In genomic region chr12:124952801-124953200, GRCh38 we compare ENCODE assay signal across 19 cellular contexts. TPM values are rescaled to one million over a fixed set of nuclear protein-coding genes. Genes with fewer than 3 reads are reported as not detected.
DNase-seq lines count a peak whose midpoint lies in the region; ATAC-seq, FAIRE-seq and TF ChIP-seq lines count a peak whose summit lies in the region.
"Had no signal": no experiment of that assay in that cellular context is flagged by ENCODE, and none has a peak within 500 bp of the region (broad histone marks: within the 10 kb centered on the region; RNA-seq: fewer than 3 reads in every experiment).

No MANE protein-coding gene starts in this region.

- ATAC-seq in SK-N-SH treated with all-trans-retinoic acid at 6 μM for 48 hours (no peak), PC-3 (peak; percentile 16; the same call in 1 of the 2 replicates), GM21390 (IDR thresholded peaks at IDR 0.05; ENCODE audit: unreplicated experiment) (no peak)
- ATAC-seq: CD8-positive, alpha-beta T cell; T-cell had no signal

- BruUV-seq in PC-3 (replicated peaks; lab: Mats Ljungman, UMichigan), result no TSS peak

- H3K4me3 ChIP-seq in SK-N-SH (ENCODE audit: low read depth in 2 of 2, low read length in 1 of 2) (no peak overlapping the region), PC-3 (ENCODE audit: low read length) (no peak overlapping the region)

- H3K4me2 ChIP-seq in SK-N-SH, result no peak overlapping the region
- H3K4me2 ChIP-seq in PC-3 (ENCODE audit: low read length), result no peak overlapping the region

- peak; percentile 18 for DNase-seq in SK-N-SH
- peak; percentile 4 for DNase-seq in D721Med (ENCODE audit: insufficient read length, low spot score)
- DNase-seq in PC-3, result no peak
- peak; percentile 25 for DNase-seq in kidney tubule cell (ENCODE audit: low spot score)
- DNase-seq in NCI-H1436 (lab: John Stamatoyannopoulos, UW), result no peak
- DNase-seq in putamen (ENCODE audit: low spot score), result no peak
- DNase-seq: BE2C; CD8-positive, alpha-beta T cell; MV-4-11; NCI-H1417 treated with DMSO at 0.1 percent for 48 hours; NCI-H2029; NCI-H2171; NCI-H446; NK-92 treated with Interleukin-12 subunit alpha and Interleukin-12 subunit beta, amount 100 ng/mL, for 24 hours; T-cell had no signal

- no peak for TF ChIP-seq RAD21 in SK-N-SH (IDR thresholded peaks at IDR 0.05; ENCODE audit: low read length)

- no peak for TF ChIP-seq EP300 in SK-N-SH (IDR thresholded peaks at IDR 0.05; ENCODE audit: borderline replicate concordance in 1 of 2, low read depth in 1 of 2, low read length in 1 of 2)

- H3K9me2 ChIP-seq in SK-N-SH, result no peaks in the 10 kb centered on the region
- no peaks in the 10 kb centered on the region for H3K9me2 ChIP-seq in PC-3 (replicated peaks; ENCODE audit: low read length)

- H3K36me3 ChIP-seq in SK-N-SH (replicated peaks in 1 of 2; ENCODE audit: control insufficient read depth in 1 of 2, insufficient read depth in 2 of 2, low read length in 1 of 2), result peaks cover 16 to 44% of the 10 kb centered on the region in 2 experiments
- peaks cover 54% of the 10 kb centered on the region for H3K36me3 ChIP-seq in PC-3 (ENCODE audit: low read depth, low read length)

- H3K9me3 ChIP-seq in SK-N-SH (no peaks in the 10 kb centered on the region), PC-3 (ENCODE audit: low read length) (no peaks in the 10 kb centered on the region)
- H3K9me3 ChIP-seq: BE2C had no signal

- H3K27me3 ChIP-seq in SK-N-SH (ENCODE audit: insufficient read depth) (no peaks in the 10 kb centered on the region), PC-3 (ENCODE audit: low read length) (no peaks in the 10 kb centered on the region)
- H3K27me3 ChIP-seq: BE2C had no signal

- H3K4me1 ChIP-seq in SK-N-SH (ENCODE audit: control insufficient read depth in 1 of 2, insufficient read depth in 2 of 2, low read depth in 1 of 2, low read length in 1 of 2), result no peaks in the 10 kb centered on the region
- no peaks in the 10 kb centered on the region for H3K4me1 ChIP-seq in PC-3 (ENCODE audit: insufficient read depth, low read length)
- H3K4me1 ChIP-seq: BE2C had no signal

- H4K20me1 ChIP-seq in SK-N-SH (ENCODE audit: insufficient read depth) (no peaks in the 10 kb centered on the region), PC-3 (ENCODE audit: low read length) (no peaks in the 10 kb centered on the region)

- H2AFZ ChIP-seq in SK-N-SH (ENCODE audit: low read depth), result no peak overlapping the region
- H2AFZ ChIP-seq in PC-3 (ENCODE audit: low read length), result no peak overlapping the region

- H3K9ac ChIP-seq in SK-N-SH, result no peak overlapping the region
- H3K9ac ChIP-seq in PC-3 (ENCODE audit: low read length), result no peak overlapping the region

- H3K27ac ChIP-seq in SK-N-SH (ENCODE audit: low read depth in 2 of 2, low read length in 1 of 2) (no peak overlapping the region), PC-3 (ENCODE audit: low read length) (no peak overlapping the region)
- H3K27ac ChIP-seq: 22Rv1 had no signal

- 73% methylated on average over 8 of the region's 8 CpGs for WGBS in SK-N-SH (ENCODE audit: low lambda C conversion rate)

- POLR2A ChIA-PET in SK-N-SH (lab: Yijun Ruan, JAX), result no interaction called here
- POLR2A ChIA-PET in PC-3 (lab: Charles Lee; ENCODE audit: unreplicated experiment), result no interaction called here

- intact Hi-C loops in PC-3 (cut with micrococcal nuclease), result no loop called here

- no peak for FAIRE-seq in D721Med (lab: Jason Lieb, UNC)
- FAIRE-seq: H1 had no signal

- CTCF ChIA-PET in SK-N-SH (lab: Yijun Ruan, JAX), result interaction anchor here (5.2 kb wide), 1 partner anchor 13 kb away, joined by 31 read pairs; no protein-coding TSS in a partner anchor
- CTCF ChIA-PET in PC-3 (lab: Charles Lee), result no interaction called here

- H3K79me2 ChIP-seq in SK-N-SH (ENCODE audit: insufficient read depth) (no peaks in the 10 kb centered on the region), PC-3 (ENCODE audit: low read length) (no peaks in the 10 kb centered on the region)

- TF ChIP-seq CTCF in SK-N-SH (IDR thresholded peaks at IDR 0.05), result no peak
- TF ChIP-seq CTCF in D721Med (IDR thresholded peaks at IDR 0.05; ENCODE audit: insufficient read depth, missing control alignments), result no peak
- no peak for TF ChIP-seq CTCF in PC-3 (conservative IDR thresholded peaks at IDR 0.05; ENCODE audit: low read depth, low read length)

- H3F3A ChIP-seq in SK-N-SH (replicated peaks; ENCODE audit: insufficient read depth), result no peaks in the 10 kb centered on the region
- H3F3A ChIP-seq in PC-3 (ENCODE audit: low read length, unreplicated experiment), result no peaks in the 10 kb centered on the region

TF ChIP-seq in SK-N-SH, 30 proteins besides CTCF, POLR2A, EP300 and RAD21:
- TF ChIP-seq TAF1 (IDR thresholded peaks at IDR 0.05; ENCODE audit: borderline replicate concordance, low read depth, low read length) (no peak), RFX5 (IDR thresholded peaks at IDR 0.05; ENCODE audit: low read length) (no peak)

TF ChIP-seq in SK-N-SH treated with all-trans-retinoic acid at 6 μM for 48 hours, 23 proteins besides CTCF, POLR2A, EP300 and RAD21 (continues in another document):
- TF ChIP-seq CSDC2 (CRISPR knock-in tag; IDR thresholded peaks at IDR 0.05), result no peak
- TF ChIP-seq SNAI2 (CRISPR knock-in tag; IDR thresholded peaks at IDR 0.05), result no peak
- no peak for TF ChIP-seq BACH2 (CRISPR knock-in tag; IDR thresholded peaks at IDR 0.05; ENCODE audit: borderline replicate concordance)
- no peak for TF ChIP-seq GLIS3 (CRISPR knock-in tag; IDR thresholded peaks at IDR 0.05)
- TF ChIP-seq ZNF8 (CRISPR knock-in tag; IDR thresholded peaks at IDR 0.05), result no peak
- no peak for TF ChIP-seq PATZ1 (CRISPR knock-in tag; IDR thresholded peaks at IDR 0.05; ENCODE audit: borderline replicate concordance)
- TF ChIP-seq ISL1 (CRISPR knock-in tag; IDR thresholded peaks at IDR 0.05), result no peak
- no peak for TF ChIP-seq TSHZ2 (CRISPR knock-in tag; IDR thresholded peaks at IDR 0.05)
- TF ChIP-seq ARNTL (CRISPR knock-in tag; IDR thresholded peaks at IDR 0.05; ENCODE audit: borderline replicate concordance, low read depth), result no peak
- no peak for TF ChIP-seq ZNF565 (CRISPR knock-in tag; conservative IDR thresholded peaks at IDR 0.05; ENCODE audit: low read depth)
- no peak for TF ChIP-seq RARB (CRISPR knock-in tag; IDR thresholded peaks at IDR 0.05)
- TF ChIP-seq OSR1 (CRISPR knock-in tag; IDR thresholded peaks at IDR 0.05), result no peak

RNA-seq across cellular contexts. Expression of gene DHX37, which starts 36.1 kb away (rescaled TPM):
- 12.3 and 16.1 TPM in 2 replicates for polyA plus RNA-seq in SK-N-SH (2012; rRNA removed)
- 5.8 and 8.7 TPM in 2 replicates for polyA plus RNA-seq in SK-N-SH (2012; cell fraction: cytosol; rRNA removed)
- polyA plus RNA-seq in SK-N-SH (2012; cell fraction: nucleus; rRNA removed), result 34.5 and 34.7 TPM in 2 replicates
- total RNA-seq in PC-3 (2014; rRNA removed), result 56.5 and 76.0 TPM in 2 replicates

RNA-seq across cellular contexts. Expression of gene UBC, which starts 38.4 kb away (rescaled TPM):
- 1,327 and 1,666 TPM in 2 replicates for polyA plus RNA-seq in SK-N-SH (2012; rRNA removed)
- polyA plus RNA-seq in SK-N-SH (2012; cell fraction: cytosol; rRNA removed), result 1,141 and 1,342 TPM in 2 replicates
- 1,930 and 2,064 TPM in 2 replicates for polyA plus RNA-seq in SK-N-SH (2012; cell fraction: nucleus; rRNA removed)
- 1,587 TPM in 2 replicates for total RNA-seq in PC-3 (2014; rRNA removed)

RNA-seq across cellular contexts. Expression of gene BRI3BP, which starts 40.6 kb away (rescaled TPM):
- polyA plus RNA-seq in SK-N-SH (2012; rRNA removed), result 3.7 and 3.8 TPM in 2 replicates
- polyA plus RNA-seq in SK-N-SH (2012; cell fraction: cytosol; rRNA removed), result 4.6 and 4.8 TPM in 2 replicates
- 1.4 and 1.6 TPM in 2 replicates for polyA plus RNA-seq in SK-N-SH (2012; cell fraction: nucleus; rRNA removed)
- total RNA-seq in PC-3 (2014; rRNA removed), result 31.9 and 32.9 TPM in 2 replicates

Comparison
In these comparisons a context has a peak if more than half of its experiments do, and no peak if none do; other contexts are left out.
1. DNase-seq: peak in SK-N-SH (single experiment), D721Med (single experiment) and kidney tubule cell (single experiment); none in PC-3 (single experiment), NCI-H1436 (single experiment) and putamen (single experiment).